ENCODE assay signal across 9 cellular contexts in genomic region chr20:50844430-50845100, GRCh38. TPM values are rescaled to one million over a fixed set of nuclear protein-coding genes. Genes with fewer than 3 reads are reported as not detected.
A peak's percentile ranks its signal among the peaks of the same experiment; 100 is the strongest.
DNase-seq lines count a peak whose midpoint lies in the region; ATAC-seq and TF ChIP-seq lines count a peak whose summit lies in the region.
"Had no signal": no experiment of that assay in that cellular context is flagged by ENCODE, and none has a peak within 500 bp of the region (broad histone marks: within the 10 kb centered on the region; RNA-seq: fewer than 3 reads in every experiment).

No MANE protein-coding gene starts in this region.

- no peaks in the 10 kb centered on the region for H3K36me3 Mint-ChIP-seq in endothelial cell (ENCODE audit: low read depth, unreplicated experiment)

- H3K9me3 Mint-ChIP-seq in endothelial cell (ENCODE audit: unreplicated experiment): no peaks in the 10 kb centered on the region

- no peaks in the 10 kb centered on the region for H3K4me1 Mint-ChIP-seq in endothelial cell (ENCODE audit: unreplicated experiment)

- peak; percentile 90 for DNase-seq in A172 (ENCODE audit: low spot score)
- peak; percentile 42 for DNase-seq in activated CD8-positive, alpha-beta memory T cell treated with anti-CD3 and anti-CD28 coated beads, Interleukin-2, amount 50 U/mL, for 24 hours (ENCODE audit: extremely low read depth)
- peak; percentile 88 for DNase-seq in kidney epithelial cell (ENCODE audit: low read depth)
- DNase-seq in globus pallidus (ENCODE audit: low spot score): no peak
- no peak for DNase-seq in SW 1271 (lab: John Stamatoyannopoulos, UW)
- DNase-seq in endothelial cell (ENCODE audit: low spot score): no peak
- DNase-seq: heart right ventricle had no signal

- H3K27me3 ChIP-seq in kidney epithelial cell (ENCODE audit: control insufficient read depth, insufficient read depth, low read length): no peaks in the 10 kb centered on the region
- H3K27me3 ChIP-seq: heart right ventricle had no signal

- ATAC-seq in GM19043 (IDR thresholded peaks at IDR 0.05; ENCODE audit: low read depth, unreplicated experiment) (peak; percentile 88), HG03103 (IDR thresholded peaks at IDR 0.05; ENCODE audit: low read depth, unreplicated experiment) (peak; percentile 92)

- TF ChIP-seq CTCF in kidney epithelial cell (IDR thresholded peaks at IDR 0.05; ENCODE audit: insufficient read depth, low read length, poor library complexity, severe bottlenecking) (no peak), endothelial cell (IDR thresholded peaks at IDR 0.05; ENCODE audit: unreplicated experiment) (no peak)

- H3K4me3 Mint-ChIP-seq in endothelial cell (ENCODE audit: unreplicated experiment): no peak overlapping the region

- H3K4me3 ChIP-seq in kidney epithelial cell (ENCODE audit: low read depth, low read length): no peak overlapping the region
- H3K4me3 ChIP-seq: heart right ventricle had no signal

- H3K36me3 ChIP-seq in kidney epithelial cell (ENCODE audit: control insufficient read depth, insufficient read depth, low read length): no peaks in the 10 kb centered on the region
- H3K36me3 ChIP-seq: heart right ventricle had no signal

- H3K27me3 Mint-ChIP-seq in endothelial cell (ENCODE audit: unreplicated experiment): peaks cover 3% of the 10 kb centered on the region

- no peak overlapping the region for H3K27ac Mint-ChIP-seq in endothelial cell (ENCODE audit: unreplicated experiment)

RNA-seq across cellular contexts. Expression of gene BCAS4, which starts 49.7 kb away (rescaled TPM):
- total RNA-seq in A172 (2014; rRNA removed; shearing (Covaris generic)): 21.4 and 43.8 TPM in 2 replicates
- total RNA-seq in kidney epithelial cell: 24.7 and 28.0 TPM in 2 replicates
- total RNA-seq in endothelial cell (ENCODE audit: unreplicated experiment): 7.6 TPM

Comparison
In these comparisons a context has a peak if more than half of its experiments do, and no peak if none do; other contexts are left out.
1. DNase-seq: peak in A172 (single experiment), activated CD8-positive, alpha-beta memory T cell treated with anti-CD3 and anti-CD28 coated beads, Interleukin-2, amount 50 U/mL, for 24 hours (single experiment) and kidney epithelial cell (single experiment); none in globus pallidus (single experiment), SW 1271 (0 of 2) and endothelial cell (single experiment).